Comparison of ENCODE assay signal across 11 cellular contexts in the genomic region with DNA sequence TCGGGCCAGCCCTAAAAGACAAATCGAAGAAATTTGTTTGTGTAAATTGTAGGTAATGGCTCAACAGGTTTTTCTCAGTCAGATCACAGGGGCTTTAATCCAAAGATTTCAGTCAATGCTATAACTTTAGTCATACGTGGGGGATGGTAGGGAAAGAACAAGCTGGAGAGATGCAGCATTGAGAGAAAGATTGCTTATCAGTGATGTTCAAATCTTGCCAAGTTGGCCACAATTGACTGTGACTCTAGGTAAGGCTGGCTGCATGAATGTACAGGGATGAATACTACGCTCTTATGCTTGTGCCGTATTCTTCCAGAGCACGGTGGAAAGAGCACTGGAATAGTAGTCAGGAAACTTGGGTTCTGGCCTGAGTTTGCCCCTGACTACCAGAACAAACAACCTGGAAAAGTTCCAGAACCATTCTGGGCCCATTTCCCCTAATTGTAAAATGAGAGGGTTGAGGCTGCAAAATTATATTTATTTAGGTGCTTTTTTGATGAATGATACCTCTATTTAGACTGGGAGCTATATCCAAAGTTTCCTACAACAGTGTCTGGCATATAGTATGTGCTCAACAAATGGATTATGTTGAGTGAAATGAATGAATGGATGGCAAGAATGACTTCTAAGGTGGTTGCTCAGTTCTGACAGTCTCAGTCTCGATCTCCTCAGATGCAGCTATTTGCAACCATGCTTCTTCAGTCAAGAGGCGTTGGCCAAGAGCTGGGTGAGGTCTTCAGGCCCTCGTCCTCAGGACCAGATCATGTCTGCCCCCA. TPM values are rescaled to one million over a fixed set of nuclear protein-coding genes. Genes with fewer than 3 reads are reported as not detected.
DNase-seq lines count a peak whose midpoint lies in the region; ATAC-seq and TF ChIP-seq lines count a peak whose summit lies in the region.
"Had no signal": no experiment of that assay in that cellular context is flagged by ENCODE, and none has a peak within 500 bp of the region (broad histone marks: within the 10 kb centered on the region; RNA-seq: fewer than 3 reads in every experiment).

No MANE protein-coding gene starts in this region.

- POLR2A ChIA-PET in PC-3 (lab: Charles Lee; ENCODE audit: unreplicated experiment) = no interaction called here
- POLR2A ChIA-PET in naive thymus-derived CD4-positive, alpha-beta T cell (lab: Charles Lee) = interaction anchor here (0.8 kb wide), 2 partner anchors 9 to 44 kb away, joined by 3 to 5 read pairs; no protein-coding TSS in a partner anchor

- BruUV-seq in PC-3 (replicated peaks; lab: Mats Ljungman, UMichigan) = no TSS peak

- peaks cover 53% of the 10 kb centered on the region for H3K4me1 ChIP-seq in PC-3 (ENCODE audit: insufficient read depth, low read length)
- H3K4me1 ChIP-seq in lower lobe of right lung = peaks cover 41% of the 10 kb centered on the region
- H3K4me1 ChIP-seq in thoracic aorta (ENCODE audit: control insufficient read depth in 1 of 2, low read depth in 2 of 2) = peaks cover 25 to 47% of the 10 kb centered on the region in 2 donors
- no peaks in the 10 kb centered on the region for H3K4me1 ChIP-seq in naive thymus-derived CD4-positive, alpha-beta T cell (ENCODE audit: control insufficient read depth in 2 of 2, insufficient read depth in 2 of 2, low read length in 2 of 2)

- no peaks in the 10 kb centered on the region for H3K79me2 ChIP-seq in PC-3 (ENCODE audit: low read length)

- no peaks in the 10 kb centered on the region for H3K9me3 ChIP-seq in PC-3 (ENCODE audit: low read length)
- no peaks in the 10 kb centered on the region for H3K9me3 ChIP-seq in lower lobe of right lung
- no peaks in the 10 kb centered on the region for H3K9me3 ChIP-seq in thoracic aorta
- no peaks in the 10 kb centered on the region for H3K9me3 ChIP-seq in naive thymus-derived CD4-positive, alpha-beta T cell (ENCODE audit: control insufficient read depth in 2 of 3, low read length in 3 of 3)

- H3K27ac ChIP-seq in PC-3 (ENCODE audit: low read length) (peak overlapping the region; percentile 38), caudate nucleus (ENCODE audit: low read depth, low read length) (peak overlapping the region; percentile 5), lower lobe of right lung (peak overlapping the region; percentile 58), thoracic aorta (peak overlapping the region; percentile 58 to 80)
- no peak overlapping the region for H3K27ac ChIP-seq in naive thymus-derived CD4-positive, alpha-beta T cell (ENCODE audit: low read depth, low read length)
- H3K27ac ChIP-seq: epithelial cell of prostate had no signal

- H3F3A ChIP-seq in PC-3 (ENCODE audit: low read length, unreplicated experiment) = peaks cover 3% of the 10 kb centered on the region

- no peak overlapping the region for H2AFZ ChIP-seq in PC-3 (ENCODE audit: low read length)

- no peak overlapping the region for H3K27ac Mint-ChIP-seq in activated CD8-positive, alpha-beta memory T cell treated with anti-CD3 and anti-CD28 coated beads, Interleukin-2, amount 10 ng/mL, durations not matched to agents 7 days and 5 days
- H3K27ac Mint-ChIP-seq in naive thymus-derived CD4-positive, alpha-beta T cell = peak overlapping the region in 1 of 9 donors; percentile 43

- no peaks in the 10 kb centered on the region for H3K9me3 Mint-ChIP-seq in activated CD8-positive, alpha-beta memory T cell treated with anti-CD3 and anti-CD28 coated beads, Interleukin-2, amount 10 ng/mL, durations not matched to agents 7 days and 5 days (ENCODE audit: low read depth)
- no peaks in the 10 kb centered on the region for H3K9me3 Mint-ChIP-seq in naive thymus-derived CD4-positive, alpha-beta T cell

- intact Hi-C loops in PC-3 (cut with micrococcal nuclease) = no loop called here
- intact Hi-C loops in lower lobe of right lung (cut with DNase I) = no loop called here
- intact Hi-C loops in naive thymus-derived CD4-positive, alpha-beta T cell (cut with micrococcal nuclease) = no loop called here

- H3K4me3 ChIP-seq in PC-3 (ENCODE audit: low read length) (no peak overlapping the region), lower lobe of right lung (no peak overlapping the region), thoracic aorta (no peak overlapping the region)
- H3K4me3 ChIP-seq in naive thymus-derived CD4-positive, alpha-beta T cell (ENCODE audit: low read length) = no peak overlapping the region

- no peaks in the 10 kb centered on the region for H3K36me3 Mint-ChIP-seq in activated CD8-positive, alpha-beta memory T cell treated with anti-CD3 and anti-CD28 coated beads, Interleukin-2, amount 10 ng/mL, durations not matched to agents 7 days and 5 days
- peaks cover 0 to 3% (median 0%) of the 10 kb centered on the region in 5 donors for H3K36me3 Mint-ChIP-seq in naive thymus-derived CD4-positive, alpha-beta T cell

- H3K4me1 Mint-ChIP-seq in activated CD8-positive, alpha-beta memory T cell treated with anti-CD3 and anti-CD28 coated beads, Interleukin-2, amount 10 ng/mL, durations not matched to agents 7 days and 5 days = no peaks in the 10 kb centered on the region
- H3K4me1 Mint-ChIP-seq in naive thymus-derived CD4-positive, alpha-beta T cell = peaks cover 0 to 22% (median 5%) of the 10 kb centered on the region in 7 donors

- no peaks in the 10 kb centered on the region for H3K9me2 ChIP-seq in PC-3 (replicated peaks; ENCODE audit: low read length)

- no peak for TF ChIP-seq CTCF in PC-3 (conservative IDR thresholded peaks at IDR 0.05; ENCODE audit: low read depth, low read length)
- no peak for TF ChIP-seq CTCF in lower lobe of right lung (IDR thresholded peaks at IDR 0.05)
- no peak for TF ChIP-seq CTCF in thoracic aorta (IDR thresholded peaks at IDR 0.05)

- H4K20me1 ChIP-seq in PC-3 (ENCODE audit: low read length) = no peaks in the 10 kb centered on the region

- no peak overlapping the region for H3K9ac ChIP-seq in PC-3 (ENCODE audit: low read length)

- DNase-seq in PC-3 (peak; percentile 54), caudate nucleus (lab: John Stamatoyannopoulos, UW) (no peak), lower lobe of right lung (no peak), thoracic aorta (ENCODE audit: low spot score) (no peak), hepatic stellate cell (ENCODE audit: low spot score) (no peak)
- DNase-seq in activated CD8-positive, alpha-beta memory T cell treated with anti-CD3 and anti-CD28 coated beads, Interleukin-2, amount 10 ng/mL, durations not matched to agents 7 days and 5 days = no peak
- DNase-seq in naive thymus-derived CD4-positive, alpha-beta T cell = no peak

- ATAC-seq in PC-3 = no peak
- no peak for ATAC-seq in lower lobe of right lung
- ATAC-seq in thoracic aorta (ENCODE audit: insufficient number of reproducible peaks, low FRiP score, low read depth) = no peak
- ATAC-seq in activated CD8-positive, alpha-beta memory T cell treated with anti-CD3 and anti-CD28 coated beads, Interleukin-2, amount 10 ng/mL, durations not matched to agents 7 days and 5 days = no peak
- no peak for ATAC-seq in GM18861 (IDR thresholded peaks at IDR 0.05; ENCODE audit: unreplicated experiment)
- no peak for ATAC-seq in naive thymus-derived CD4-positive, alpha-beta T cell

- H3K27me3 ChIP-seq in PC-3 (ENCODE audit: low read length) (no peaks in the 10 kb centered on the region), lower lobe of right lung (ENCODE audit: low read depth) (no peaks in the 10 kb centered on the region), thoracic aorta (replicated peaks; ENCODE audit: insufficient read depth) (no peaks in the 10 kb centered on the region)
- no peaks in the 10 kb centered on the region for H3K27me3 ChIP-seq in naive thymus-derived CD4-positive, alpha-beta T cell (ENCODE audit: control insufficient read depth in 2 of 2, insufficient read depth in 2 of 2, low read length in 2 of 2)

- H3K4me2 ChIP-seq in PC-3 (ENCODE audit: low read length) = peak overlapping the region; percentile 70

- no peaks in the 10 kb centered on the region for H3K27me3 Mint-ChIP-seq in activated CD8-positive, alpha-beta memory T cell treated with anti-CD3 and anti-CD28 coated beads, Interleukin-2, amount 10 ng/mL, durations not matched to agents 7 days and 5 days
- H3K27me3 Mint-ChIP-seq in naive thymus-derived CD4-positive, alpha-beta T cell = no peaks in the 10 kb centered on the region

- H3K36me3 ChIP-seq in PC-3 (ENCODE audit: low read depth, low read length) = no peaks in the 10 kb centered on the region
- no peaks in the 10 kb centered on the region for H3K36me3 ChIP-seq in lower lobe of right lung
- H3K36me3 ChIP-seq in thoracic aorta = no peaks in the 10 kb centered on the region
- no peaks in the 10 kb centered on the region for H3K36me3 ChIP-seq in naive thymus-derived CD4-positive, alpha-beta T cell (ENCODE audit: control insufficient read depth in 2 of 3, insufficient read depth in 3 of 3, low read length in 3 of 3)

- CTCF ChIA-PET in PC-3 (lab: Charles Lee) = interaction anchor here (0.9 kb wide), 1 partner anchor 44 kb away, joined by 4 read pairs; the partner anchor contains the start of gene TSC22D3
- CTCF ChIA-PET in activated CD8-positive, alpha-beta memory T cell treated with anti-CD3 and anti-CD28 coated beads, Interleukin-2, amount 10 ng/mL, durations not matched to agents 7 days and 5 days (lab: Charles Lee) = no interaction called here
- CTCF ChIA-PET in naive thymus-derived CD4-positive, alpha-beta T cell (lab: Charles Lee) = no interaction called here

- H3K4me3 Mint-ChIP-seq in activated CD8-positive, alpha-beta memory T cell treated with anti-CD3 and anti-CD28 coated beads, Interleukin-2, amount 10 ng/mL, durations not matched to agents 7 days and 5 days = no peak overlapping the region
- H3K4me3 Mint-ChIP-seq in naive thymus-derived CD4-positive, alpha-beta T cell = no peak overlapping the region

RNA-seq across cellular contexts. Expression of gene TSC22D3, which starts 44.4 kb away (rescaled TPM):
- 17.8 and 18.1 TPM in 2 replicates for total RNA-seq in PC-3 (2014; rRNA removed)
- 350 TPM for total RNA-seq in lower lobe of right lung
- total RNA-seq in thoracic aorta = 100 to 1,000 TPM; 326 to 551 TPM
- total RNA-seq in activated CD8-positive, alpha-beta memory T cell treated with anti-CD3 and anti-CD28 coated beads, Interleukin-2, amount 10 ng/mL, durations not matched to agents 7 days and 5 days = 10 to 100 TPM; 37.1 to 57.2 TPM
- 1,000 to 10,000 TPM in 2 of 5 experiments, 100 to 1,000 TPM in 2, 10 to 100 TPM in 1; 44.2 to 1,917 (median 255) TPM for total RNA-seq in naive thymus-derived CD4-positive, alpha-beta T cell
- 100 to 1,000 TPM; 383 to 690 TPM for polyA plus RNA-seq in naive thymus-derived CD4-positive, alpha-beta T cell

RNA-seq across cellular contexts. Expression of gene NCBP2L, which starts 46.4 kb away (rescaled TPM):
- not detected in 2 replicates for total RNA-seq in PC-3 (2014; rRNA removed)
- total RNA-seq in lower lobe of right lung = not detected
- not detected for total RNA-seq in thoracic aorta
- total RNA-seq in activated CD8-positive, alpha-beta memory T cell treated with anti-CD3 and anti-CD28 coated beads, Interleukin-2, amount 10 ng/mL, durations not matched to agents 7 days and 5 days = not detected
- not detected for total RNA-seq in naive thymus-derived CD4-positive, alpha-beta T cell
- polyA plus RNA-seq in naive thymus-derived CD4-positive, alpha-beta T cell = under 1 TPM in 1 of 2 donors, not detected in 1; 0.09 TPM
- total RNA-seq: activated CD8-positive, alpha-beta memory T cell treated with anti-CD3 and anti-CD28 coated beads for 36 hours; T-helper 2 cell treated with Interferon-gamma antibody and Interleukin-4, amounts not matched to agents 100 ng/mL and 5 ng/mL, for 36 hours had no signal
